9 cellular contexts compared by ENCODE assay signal in the genomic region with DNA sequence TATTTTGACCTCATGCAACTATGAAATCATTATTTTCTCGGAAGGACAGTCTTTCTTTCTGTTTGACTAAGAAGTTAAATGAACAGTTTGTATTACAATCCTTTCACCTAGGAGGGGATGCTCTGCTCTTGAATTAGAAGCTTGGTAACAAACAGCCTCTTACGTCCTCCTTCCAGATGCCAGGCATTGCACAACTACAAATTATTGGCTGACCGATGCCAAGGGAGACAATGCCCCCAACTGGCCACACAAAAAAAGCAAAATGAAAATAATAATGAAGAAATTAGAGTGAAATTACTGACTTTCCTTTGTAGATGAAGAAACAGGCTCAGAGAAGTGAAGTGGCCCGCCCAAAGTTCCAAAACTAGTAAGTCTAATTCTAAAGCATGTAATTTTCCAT.
DNase-seq lines count a peak whose midpoint lies in the region; ATAC-seq and TF ChIP-seq lines count a peak whose summit lies in the region.
"Had no signal": no experiment of that assay in that cellular context is flagged by ENCODE, and none has a peak within 500 bp of the region (broad histone marks: within the 10 kb centered on the region; RNA-seq: fewer than 3 reads in every experiment).

No MANE protein-coding gene starts in this region.

- no peaks in the 10 kb centered on the region for H3K36me3 Mint-ChIP-seq in immature natural killer cell

- no peak for TF ChIP-seq POLR2A in testis (IDR thresholded peaks at IDR 0.05)

- H3K4me1 ChIP-seq in RWPE2 (ENCODE audit: insufficient read depth, poor library complexity, severe bottlenecking) (no peaks in the 10 kb centered on the region), testis (no peaks in the 10 kb centered on the region)

- no peak overlapping the region for H3K27ac ChIP-seq in RWPE2 (ENCODE audit: poor library complexity, severe bottlenecking)
- H3K27ac ChIP-seq in testis: no peak overlapping the region

- H3K27ac Mint-ChIP-seq in immature natural killer cell: no peak overlapping the region

- no peaks in the 10 kb centered on the region for H3K4me1 Mint-ChIP-seq in immature natural killer cell

- DNase-seq in NCI-H526 (lab: John Stamatoyannopoulos, UW) (peak; percentile 10 to 31), NCI-H526 treated with DMSO at 0.1 percent for 48 hours (lab: John Stamatoyannopoulos, UW) (no peak), RWPE2 (ENCODE audit: low spot score) (no peak), glomerular endothelial cell (ENCODE audit: extremely low read depth, low read depth, low spot score) (peak; percentile 3), testis (peak; percentile 29), immature natural killer cell (no peak)
- DNase-seq: activated CD4-positive, alpha-beta T cell treated with anti-CD3 and anti-CD28 coated beads, Interleukin-2, amount 50 U/mL, for 48 hours had no signal

- ATAC-seq in RWPE2 (ENCODE audit: low read depth) (no peak), HG02981 (IDR thresholded peaks at IDR 0.05; ENCODE audit: unreplicated experiment) (no peak), GM18861 (IDR thresholded peaks at IDR 0.05; ENCODE audit: unreplicated experiment) (no peak)

- no peak overlapping the region for H3K4me3 Mint-ChIP-seq in immature natural killer cell

- H3K4me3 ChIP-seq in RWPE2 (ENCODE audit: severe bottlenecking) (no peak overlapping the region), testis (no peak overlapping the region)

- WGBS in testis, 2 donors: 62 to 63% methylated on average over 4 of the region's 4 CpGs

- no peaks in the 10 kb centered on the region for H3K36me3 ChIP-seq in RWPE2 (ENCODE audit: low read depth)
- H3K36me3 ChIP-seq in testis (ENCODE audit: low read depth, missing control alignments): no peaks in the 10 kb centered on the region

- intact Hi-C loops in testis (cut with DNase I; ENCODE audit: low total_unique reads): no loop called here

- H3K27me3 ChIP-seq in RWPE2 (ENCODE audit: insufficient read depth, poor library complexity, severe bottlenecking) (no peaks in the 10 kb centered on the region), testis (no peaks in the 10 kb centered on the region)

- H3K9me3 ChIP-seq in RWPE2 (ENCODE audit: severe bottlenecking): no peaks in the 10 kb centered on the region
- H3K9me3 ChIP-seq in testis: no peaks in the 10 kb centered on the region

- H3K27me3 Mint-ChIP-seq in immature natural killer cell (ENCODE audit: low read depth in 3 of 3): peaks cover 1 to 13% (median 2%) of the 10 kb centered on the region in 3 donors

- H3K9me3 Mint-ChIP-seq in immature natural killer cell: no peaks in the 10 kb centered on the region

- TF ChIP-seq CTCF in RWPE2 (IDR thresholded peaks at IDR 0.05; ENCODE audit: poor library complexity, severe bottlenecking) (peak; percentile 60), testis (IDR thresholded peaks at IDR 0.05) (peak in 2 of 3 experiments; percentile 22 to 38)

Comparison
In these comparisons a context has a peak if more than half of its experiments do, and no peak if none do; other contexts are left out.
1. DNase-seq: peak in NCI-H526 (2 of 2), glomerular endothelial cell (single experiment) and testis (single experiment); none in NCI-H526 treated with DMSO at 0.1 percent for 48 hours (single experiment), RWPE2 (single experiment) and immature natural killer cell (0 of 3).